ENCODE assay signal across 10 cellular contexts in genomic region chr15:72970965-72971746, GRCh38.
DNase-seq lines count a peak whose midpoint lies in the region; ATAC-seq and TF ChIP-seq lines count a peak whose summit lies in the region.
"Had no signal": no experiment of that assay in that cellular context is flagged by ENCODE, and none has a peak within 500 bp of the region (broad histone marks: within the 10 kb centered on the region; RNA-seq: fewer than 3 reads in every experiment).

No MANE protein-coding gene starts in this region.

- DNase-seq in Right ventricle myocardium inferior (ENCODE audit: missing footprints) (no peak), cardiac septum (ENCODE audit: low spot score) (no peak), foreskin fibroblast (peak; percentile 18 to 33), ovary (no peak), aorta (no peak)
- DNase-seq: activated B cell treated with CpG ODN at 0.5 μM for 24 hours; stimulated activated CD4-positive, alpha-beta T cell treated with anti-CD3 and anti-CD28 coated beads, Interleukin-1b, Interleukin-23, amount 100 ng/mL, for 48 hours had no signal

- H3K27me3 ChIP-seq in ovary, result no peaks in the 10 kb centered on the region
- no peaks in the 10 kb centered on the region for H3K27me3 ChIP-seq in aorta (ENCODE audit: control insufficient read depth in 1 of 2, insufficient read depth in 2 of 2, low read length in 1 of 2)

- peak overlapping the region in 1 of 2 donors; percentile 63 for H3K27ac ChIP-seq in ovary
- H3K27ac ChIP-seq in aorta (ENCODE audit: low read depth in 1 of 2, low read length in 2 of 2), result peak overlapping the region; percentile 70 to 80

- H3K4me1 ChIP-seq in ovary (ENCODE audit: insufficient read depth) (peaks cover 6% of the 10 kb centered on the region), aorta (ENCODE audit: control insufficient read depth in 1 of 2, insufficient read depth in 2 of 2, low read length in 2 of 2) (peaks cover 0 to 6% of the 10 kb centered on the region in 2 donors)

- peak; percentile 50 for ATAC-seq in Right ventricle myocardium inferior
- ATAC-seq in aorta (ENCODE audit: low FRiP score), result peak; percentile 57
- ATAC-seq in GM19452 (IDR thresholded peaks at IDR 0.05; ENCODE audit: unreplicated experiment), result no peak
- ATAC-seq in GM19023 (IDR thresholded peaks at IDR 0.05; ENCODE audit: unreplicated experiment), result no peak
- ATAC-seq in HG03521 (IDR thresholded peaks at IDR 0.05; ENCODE audit: unreplicated experiment), result no peak

- no peak for TF ChIP-seq CTCF in foreskin fibroblast (IDR thresholded peaks at IDR 0.05; ENCODE audit: low read depth, low read length)
- TF ChIP-seq CTCF in ovary (IDR thresholded peaks at IDR 0.05), result no peak

- H3K9me3 ChIP-seq in ovary (no peaks in the 10 kb centered on the region), aorta (ENCODE audit: control insufficient read depth, low read length) (no peaks in the 10 kb centered on the region)

- no peak for TF ChIP-seq EP300 in ovary (IDR thresholded peaks at IDR 0.05)

- H3K4me3 ChIP-seq in foreskin fibroblast (ENCODE audit: low read depth in 1 of 2, low read length in 2 of 2) (peak overlapping the region in 1 of 2 donors; percentile 39), ovary (peak overlapping the region; percentile 30), aorta (ENCODE audit: low read length in 2 of 2) (peak overlapping the region; percentile 2 to 66)

- TF ChIP-seq POLR2A in ovary (IDR thresholded peaks at IDR 0.05), result no peak

- intact Hi-C loops in Right ventricle myocardium inferior (cut with DNase I), result no loop called here
- intact Hi-C loops in cardiac septum (cut with DNase I), result no loop called here
- intact Hi-C loops in ovary (cut with DNase I), result no loop called here
- intact Hi-C loops in aorta (cut with DNase I), result no loop called here

- WGBS in ovary, 3 donors, result 3 to 4% (median 4%) methylated on average over 12 of the region's 12 CpGs
- WGBS in aorta, 2 donors, result 7 to 9% methylated on average over 12 of the region's 12 CpGs

- H3K36me3 ChIP-seq in ovary (no peaks in the 10 kb centered on the region), aorta (ENCODE audit: control insufficient read depth in 1 of 2, insufficient read depth in 2 of 2, low read length in 1 of 2) (no peaks in the 10 kb centered on the region)

Comparison
In these comparisons a context has a peak if more than half of its experiments do, and no peak if none do; other contexts are left out.
1. ATAC-seq: peak in Right ventricle myocardium inferior (single experiment) and aorta (single experiment); none in GM19452 (single experiment), GM19023 (single experiment) and HG03521 (single experiment).
2. DNase-seq: peak in foreskin fibroblast (2 of 2); none in Right ventricle myocardium inferior (single experiment), cardiac septum (single experiment), ovary (0 of 5) and aorta (0 of 2).